8 cellular contexts compared by ENCODE assay signal in genomic region chr6:43052842-43053544, GRCh38. TPM values are rescaled to one million over a fixed set of nuclear protein-coding genes. Genes with fewer than 3 reads are reported as not detected.
A peak's percentile ranks its signal among the peaks of the same experiment; 100 is the strongest.
DNase-seq lines count a peak whose midpoint lies in the region; ATAC-seq, FAIRE-seq and TF ChIP-seq lines count a peak whose summit lies in the region.

No MANE protein-coding gene starts in this region.

- H4K20me1 ChIP-seq in HepG2 (ENCODE audit: insufficient read depth, low read length): no peaks in the 10 kb centered on the region

- DNase-seq in GM10266 (ENCODE audit: extremely low spot score) (peak; percentile 36), Panc1 (ENCODE audit: low read depth, low spot score) (no peak), chondrocyte (ENCODE audit: low spot score) (no peak), HepG2 (ENCODE audit: low spot score) (no peak), GM12892 (ENCODE audit: insufficient read length) (no peak), medulla oblongata (ENCODE audit: extremely low spot score) (no peak)

- TF ChIP-seq CTCF in GM10266 (IDR thresholded peaks at IDR 0.05; ENCODE audit: control insufficient read depth, insufficient read depth, low read depth, missing control alignments) (no peak), Panc1 (IDR thresholded peaks at IDR 0.05) (no peak), chondrocyte (IDR thresholded peaks at IDR 0.05) (no peak), HepG2 (CRISPR knock-in tag; IDR thresholded peaks at IDR 0.05) (peak; percentile 5; the same call in 1 of the 2 replicates)

- ATAC-seq in HG02588 (IDR thresholded peaks at IDR 0.05; ENCODE audit: unreplicated experiment) (peak; percentile 16), Panc1 (peak; percentile 55), HepG2 (peak; percentile 64)

- intact Hi-C loops in Panc1 (cut with micrococcal nuclease; ENCODE audit: unreplicated experiment) (no loop called here), HepG2 (cut with micrococcal nuclease; ENCODE audit: unreplicated experiment) (loop anchor here (5.0 kb wide), 1 partner anchor 41 kb away; the partner anchor contains the start of genes KLHDC3 and MEA1)

- H3K4me1 Mint-ChIP-seq in chondrocyte (ENCODE audit: low read depth): peaks cover 46% of the 10 kb centered on the region

- H3K4me1 ChIP-seq in Panc1 (ENCODE audit: control insufficient read depth, insufficient read depth, low read length) (peaks cover 18% of the 10 kb centered on the region), HepG2 (ENCODE audit: insufficient read depth, low read length) (peaks cover 42% of the 10 kb centered on the region), subcutaneous abdominal adipose tissue (ENCODE audit: control insufficient read depth in 5 of 5, insufficient read depth in 5 of 5, low read length in 5 of 5) (peaks cover 1 to 32% (median 26%) of the 10 kb centered on the region in 5 donors)

- peak overlapping the region; percentile 91 for H3K4me2 ChIP-seq in HepG2 (ENCODE audit: low read depth, low read length)

- no peaks in the 10 kb centered on the region for H3K27me3 ChIP-seq in Panc1 (ENCODE audit: control insufficient read depth, insufficient read depth, low read length)
- H3K27me3 ChIP-seq in HepG2 (ENCODE audit: control insufficient read depth in 1 of 2, insufficient read depth in 2 of 2, low read length in 2 of 2): no peaks in the 10 kb centered on the region
- H3K27me3 ChIP-seq in subcutaneous abdominal adipose tissue (ENCODE audit: control insufficient read depth in 5 of 5, insufficient read depth in 4 of 5, low read length in 5 of 5): no peaks in the 10 kb centered on the region

- peaks cover 37% of the 10 kb centered on the region for H3K79me2 ChIP-seq in HepG2 (ENCODE audit: insufficient read depth, low read length)

- WGBS in HepG2 (ENCODE audit: low lambda C conversion rate): 10% methylated on average over 22 of the region's 22 CpGs

- no peak for TF ChIP-seq RAD21 in HepG2 (CRISPR knock-in tag; IDR thresholded peaks at IDR 0.05)

- H3K36me3 Mint-ChIP-seq in chondrocyte (ENCODE audit: low read depth): peaks cover 27% of the 10 kb centered on the region

- no peaks in the 10 kb centered on the region; the same call in 1 of the 2 replicates for H3K36me3 ChIP-seq in Panc1 (ENCODE audit: control insufficient read depth, insufficient read depth, low read length)
- peaks cover 16 to 48% of the 10 kb centered on the region in 2 experiments for H3K36me3 ChIP-seq in HepG2 (replicated peaks in 1 of 2; ENCODE audit: control insufficient read depth in 1 of 2, insufficient read depth in 2 of 2, low read length in 2 of 2)
- peaks cover 0 to 54% (median 41%) of the 10 kb centered on the region in 5 donors for H3K36me3 ChIP-seq in subcutaneous abdominal adipose tissue (ENCODE audit: control insufficient read depth in 5 of 5, insufficient read depth in 5 of 5, low read length in 5 of 5)

- BruUV-seq in Panc1 (replicated peaks; lab: Mats Ljungman, UMichigan): no TSS peak
- no TSS peak for BruUV-seq in HepG2 (replicated peaks; lab: Mats Ljungman, UMichigan)

- TF ChIP-seq EP300 in HepG2 (IDR thresholded peaks at IDR 0.05; ENCODE audit: low read depth in 2 of 2, low read length in 2 of 2): no peak
- no peak for TF ChIP-seq EP300 in HepG2 (CRISPR knock-in tag; IDR thresholded peaks at IDR 0.05; ENCODE audit: borderline replicate concordance)

- TF ChIP-seq POLR2A in HepG2 (IDR thresholded peaks at IDR 0.05; ENCODE audit: insufficient read depth in 1 of 2, low read depth in 2 of 2, low read length in 2 of 2) (no peak), GM12892 (IDR thresholded peaks at IDR 0.05; ENCODE audit: low read depth, low read length) (no peak)

- POLR2A ChIA-PET in Panc1 (lab: Charles Lee) (interaction anchor here (0.5 kb wide), 1 partner anchor 20 kb away, joined by 5 read pairs; no protein-coding TSS in a partner anchor), HepG2 (lab: Yijun Ruan, JAX) (interaction anchor here (0.8 to 3.4 kb wide), 30 partner anchors 8 to 522 kb away, joined by 3 to 45 read pairs (median 5); partner anchors contain the start of genes CNPY3, CUL9, GNMT and KLHDC3)

- H3K4me3 ChIP-seq in Panc1 (ENCODE audit: low read depth in 2 of 2, low read length in 2 of 2): peak overlapping the region; percentile 67 to 73
- H3K4me3 ChIP-seq in HepG2 (replicated peaks in 1 of 3; ENCODE audit: insufficient read depth in 1 of 3, low read depth in 2 of 3, low read length in 3 of 3): peak overlapping the region; percentile 75 to 96 (median 94)
- H3K4me3 ChIP-seq in subcutaneous abdominal adipose tissue (ENCODE audit: low read depth in 1 of 5, low read length in 5 of 5): peak overlapping the region; percentile 61 to 93 (median 79)

- H3K27me3 Mint-ChIP-seq in chondrocyte (ENCODE audit: low read depth): no peaks in the 10 kb centered on the region

- H3K27ac ChIP-seq in Panc1 (ENCODE audit: low read length) (peak overlapping the region; percentile 84), HepG2 (ENCODE audit: extremely low read length, insufficient read depth, low read length) (peak overlapping the region; percentile 84), subcutaneous abdominal adipose tissue (ENCODE audit: low read depth, low read length) (peak overlapping the region; percentile 81)

- H3K9me3 ChIP-seq in Panc1 (ENCODE audit: control insufficient read depth, insufficient read depth, low read depth, low read length): no peaks in the 10 kb centered on the region
- H3K9me3 ChIP-seq in HepG2 (ENCODE audit: low read length): no peaks in the 10 kb centered on the region
- H3K9me3 ChIP-seq in subcutaneous abdominal adipose tissue (ENCODE audit: control insufficient read depth in 5 of 5, low read length in 5 of 5): no peaks in the 10 kb centered on the region

- H3K4me3 Mint-ChIP-seq in chondrocyte (ENCODE audit: unreplicated experiment): peak overlapping the region; percentile 98

- peak overlapping the region; percentile 98 for H3K9ac ChIP-seq in HepG2 (ENCODE audit: insufficient read depth, low read depth, low read length)
- H3K9ac ChIP-seq in subcutaneous abdominal adipose tissue (ENCODE audit: low read length in 5 of 5): peak overlapping the region; percentile 6 to 93 (median 78)

- H3K27ac Mint-ChIP-seq in chondrocyte (ENCODE audit: unreplicated experiment): peak overlapping the region; percentile 97

- H2AFZ ChIP-seq in HepG2 (ENCODE audit: low read length): no peak overlapping the region

- CTCF ChIA-PET in Panc1 (lab: Charles Lee): no interaction called here
- CTCF ChIA-PET in HepG2 (lab: Yijun Ruan, JAX; ENCODE audit: low intra/inter-chr PET ratio, low total read pairs): interaction anchor here (1.2 kb wide), 1 partner anchor 118 kb away, joined by 3 read pairs; no protein-coding TSS in a partner anchor

- in situ Hi-C loops in Panc1 (cut with HindIII; ENCODE audit: low pct_unique_long_range_greater_than_20kb, low sequenced_read_pairs) (no loop called here), HepG2 (cut with HindIII; ENCODE audit: extremely low pct_ligation_motif_present, low pct_unique_long_range_greater_than_20kb) (no loop called here)

- FAIRE-seq in HepG2 (lab: Jason Lieb, UNC): peak; percentile 59
- FAIRE-seq in GM12892 (lab: Jason Lieb, UNC): no peak

- H3K9me3 Mint-ChIP-seq in chondrocyte (ENCODE audit: low read depth): no peaks in the 10 kb centered on the region

RNA-seq across cellular contexts. Expression of gene CUL7, which starts 0.7 kb away (rescaled TPM):
- total RNA-seq in Panc1 (2021; ENCODE audit: unreplicated experiment): 32.1 TPM
- polyA plus RNA-seq in Panc1 (2012; ENCODE audit: insufficient read length): 30.5 TPM
- 53.6 to 64.8 TPM (median 54.3 TPM) in 3 replicates for total RNA-seq in chondrocyte
- total RNA-seq in HepG2 (2016; rRNA removed; fragmentation: Illumina TruSeq; extraction: Trizol): 30.7 and 32.0 TPM in 2 replicates
- 1.6 and 2.2 TPM in 2 replicates for total RNA-seq in HepG2 (2016; cell fraction: cytosol; rRNA removed; fragmentation: Illumina TruSeq; extraction: Trizol; ENCODE audit: low read depth)
- 27.3 and 31.2 TPM in 2 replicates for total RNA-seq in HepG2 (2016; cell fraction: insoluble cytoplasmic fraction; rRNA removed; fragmentation: Illumina TruSeq; extraction: Trizol)
- total RNA-seq in HepG2 (2016; cell fraction: membrane; rRNA removed; fragmentation: Illumina TruSeq; extraction: Trizol): 5.8 and 6.7 TPM in 2 replicates
- total RNA-seq in HepG2 (2016; cell fraction: nucleus; rRNA removed; fragmentation: Illumina TruSeq; extraction: Trizol): 34.6 and 35.9 TPM in 2 replicates
- 60.7 and 79.4 TPM in 2 replicates for polyA plus RNA-seq in HepG2 (2011; rRNA removed)
- 38.0 and 49.6 TPM in 2 replicates for polyA plus RNA-seq in HepG2 (2011; cell fraction: cytosol; rRNA removed)
- 221 and 265 TPM in 2 replicates for polyA plus RNA-seq in HepG2 (2011; cell fraction: nucleus; rRNA removed)
- polyA plus RNA-seq in HepG2 (2012): 36.5 and 41.4 TPM in 2 replicates
- 1.1 and 1.4 TPM in 2 replicates for polyA plus RNA-seq in HepG2 (2016; cell fraction: cytosol; fragmentation: Illumina TruSeq; extraction: Trizol; ENCODE audit: low read depth)
- 16.9 and 21.5 TPM in 2 replicates for polyA plus RNA-seq in HepG2 (2016; cell fraction: insoluble cytoplasmic fraction; fragmentation: Illumina TruSeq; extraction: Trizol; ENCODE audit: low read depth)
- 2.2 and 2.7 TPM in 2 replicates for polyA plus RNA-seq in HepG2 (2016; cell fraction: membrane; fragmentation: Illumina TruSeq; extraction: Trizol; ENCODE audit: low read depth)
- 63.7 and 70.4 TPM in 2 replicates for polyA plus RNA-seq in HepG2 (2016; cell fraction: nucleus; fragmentation: Illumina TruSeq; extraction: Trizol; ENCODE audit: insufficient read depth, low read depth)
- polyA minus RNA-seq in HepG2 (2011; rRNA and poly(A)+ RNA removed; ENCODE audit: low replicate concordance): 14.4 and 143 TPM in 2 replicates
- 44.5 and 45.5 TPM in 2 replicates for polyA minus RNA-seq in HepG2 (2011; cell fraction: cytosol; rRNA and poly(A)+ RNA removed)
- 65.0 and 67.0 TPM in 2 replicates for polyA minus RNA-seq in HepG2 (2011; cell fraction: nucleus; rRNA and poly(A)+ RNA removed)
- polyA plus RNA-seq in GM12892 (2012; ENCODE audit: missing spikeins): 11.7 TPM

RNA-seq across cellular contexts. Expression of gene MRPL2, which starts 6.2 kb away (rescaled TPM):
- 65.6 TPM for total RNA-seq in Panc1 (2021; ENCODE audit: unreplicated experiment)
- polyA plus RNA-seq in Panc1 (2012; ENCODE audit: insufficient read length): 99.3 TPM
- 42.6 to 46.6 TPM (median 42.9 TPM) in 3 replicates for total RNA-seq in chondrocyte
- 56.1 and 56.8 TPM in 2 replicates for total RNA-seq in HepG2 (2016; rRNA removed; fragmentation: Illumina TruSeq; extraction: Trizol)
- 24.7 and 25.2 TPM in 2 replicates for total RNA-seq in HepG2 (2016; cell fraction: cytosol; rRNA removed; fragmentation: Illumina TruSeq; extraction: Trizol; ENCODE audit: low read depth)
- total RNA-seq in HepG2 (2016; cell fraction: insoluble cytoplasmic fraction; rRNA removed; fragmentation: Illumina TruSeq; extraction: Trizol): 45.8 and 58.5 TPM in 2 replicates
- total RNA-seq in HepG2 (2016; cell fraction: membrane; rRNA removed; fragmentation: Illumina TruSeq; extraction: Trizol): 19.8 and 24.7 TPM in 2 replicates
- 29.3 and 31.1 TPM in 2 replicates for total RNA-seq in HepG2 (2016; cell fraction: nucleus; rRNA removed; fragmentation: Illumina TruSeq; extraction: Trizol)
- polyA plus RNA-seq in HepG2 (2011; rRNA removed): 65.6 and 69.9 TPM in 2 replicates
- 54.5 and 71.8 TPM in 2 replicates for polyA plus RNA-seq in HepG2 (2011; cell fraction: cytosol; rRNA removed)
- polyA plus RNA-seq in HepG2 (2011; cell fraction: nucleus; rRNA removed): 75.8 and 91.0 TPM in 2 replicates
- 95.2 and 116 TPM in 2 replicates for polyA plus RNA-seq in HepG2 (2012)
- 24.0 and 25.5 TPM in 2 replicates for polyA plus RNA-seq in HepG2 (2016; cell fraction: cytosol; fragmentation: Illumina TruSeq; extraction: Trizol; ENCODE audit: low read depth)
- 88.5 and 104 TPM in 2 replicates for polyA plus RNA-seq in HepG2 (2016; cell fraction: insoluble cytoplasmic fraction; fragmentation: Illumina TruSeq; extraction: Trizol; ENCODE audit: low read depth)
- polyA plus RNA-seq in HepG2 (2016; cell fraction: membrane; fragmentation: Illumina TruSeq; extraction: Trizol; ENCODE audit: low read depth): 24.2 and 27.0 TPM in 2 replicates
- 91.3 and 95.0 TPM in 2 replicates for polyA plus RNA-seq in HepG2 (2016; cell fraction: nucleus; fragmentation: Illumina TruSeq; extraction: Trizol; ENCODE audit: insufficient read depth, low read depth)
- 45.8 and 60.7 TPM in 2 replicates for polyA minus RNA-seq in HepG2 (2011; rRNA and poly(A)+ RNA removed; ENCODE audit: low replicate concordance)
- 30.5 and 54.2 TPM in 2 replicates for polyA minus RNA-seq in HepG2 (2011; cell fraction: cytosol; rRNA and poly(A)+ RNA removed)
- polyA minus RNA-seq in HepG2 (2011; cell fraction: nucleus; rRNA and poly(A)+ RNA removed): 18.3 and 19.6 TPM in 2 replicates
- 32.5 TPM for polyA plus RNA-seq in GM12892 (2012; ENCODE audit: missing spikeins)

RNA-seq across cellular contexts. Expression of gene KLC4, which starts 6.4 kb away (rescaled TPM):
- total RNA-seq in Panc1 (2021; ENCODE audit: unreplicated experiment) (22.6 TPM), chondrocyte (30.0 to 37.0 TPM (median 32.3 TPM) in 3 replicates), HepG2 (2016; rRNA removed; fragmentation: Illumina TruSeq; extraction: Trizol) (45.4 and 45.8 TPM in 2 replicates)
- polyA plus RNA-seq in Panc1 (2012; ENCODE audit: insufficient read length): 21.8 TPM
- total RNA-seq in HepG2 (2016; cell fraction: cytosol; rRNA removed; fragmentation: Illumina TruSeq; extraction: Trizol; ENCODE audit: low read depth): 8.5 and 8.8 TPM in 2 replicates
- 47.2 and 51.0 TPM in 2 replicates for total RNA-seq in HepG2 (2016; cell fraction: insoluble cytoplasmic fraction; rRNA removed; fragmentation: Illumina TruSeq; extraction: Trizol)
- total RNA-seq in HepG2 (2016; cell fraction: membrane; rRNA removed; fragmentation: Illumina TruSeq; extraction: Trizol): 13.3 and 15.2 TPM in 2 replicates
- 35.8 and 40.4 TPM in 2 replicates for total RNA-seq in HepG2 (2016; cell fraction: nucleus; rRNA removed; fragmentation: Illumina TruSeq; extraction: Trizol)
- 70.4 and 89.4 TPM in 2 replicates for polyA plus RNA-seq in HepG2 (2011; rRNA removed)
- 29.9 and 38.2 TPM in 2 replicates for polyA plus RNA-seq in HepG2 (2011; cell fraction: cytosol; rRNA removed)
- 249 and 270 TPM in 2 replicates for polyA plus RNA-seq in HepG2 (2011; cell fraction: nucleus; rRNA removed)
- polyA plus RNA-seq in HepG2 (2012): 56.0 and 58.1 TPM in 2 replicates
- polyA plus RNA-seq in HepG2 (2016; cell fraction: cytosol; fragmentation: Illumina TruSeq; extraction: Trizol; ENCODE audit: low read depth): 4.5 and 5.4 TPM in 2 replicates
- 32.7 and 33.8 TPM in 2 replicates for polyA plus RNA-seq in HepG2 (2016; cell fraction: insoluble cytoplasmic fraction; fragmentation: Illumina TruSeq; extraction: Trizol; ENCODE audit: low read depth)
- polyA plus RNA-seq in HepG2 (2016; cell fraction: membrane; fragmentation: Illumina TruSeq; extraction: Trizol; ENCODE audit: low read depth): 6.9 and 7.6 TPM in 2 replicates
- 72.9 and 91.6 TPM in 2 replicates for polyA plus RNA-seq in HepG2 (2016; cell fraction: nucleus; fragmentation: Illumina TruSeq; extraction: Trizol; ENCODE audit: insufficient read depth, low read depth)
- 12.0 and 88.9 TPM in 2 replicates for polyA minus RNA-seq in HepG2 (2011; rRNA and poly(A)+ RNA removed; ENCODE audit: low replicate concordance)
- polyA minus RNA-seq in HepG2 (2011; cell fraction: cytosol; rRNA and poly(A)+ RNA removed): 22.5 and 32.4 TPM in 2 replicates
- 64.2 and 74.3 TPM in 2 replicates for polyA minus RNA-seq in HepG2 (2011; cell fraction: nucleus; rRNA and poly(A)+ RNA removed)
- 13.5 TPM for polyA plus RNA-seq in GM12892 (2012; ENCODE audit: missing spikeins)

RNA-seq across cellular contexts. Expression of gene PTK7, which starts 23.1 kb away (rescaled TPM):
- total RNA-seq in Panc1 (2021; ENCODE audit: unreplicated experiment): 240 TPM
- polyA plus RNA-seq in Panc1 (2012; ENCODE audit: insufficient read length): 281 TPM
- total RNA-seq in chondrocyte: 282 to 293 TPM (median 288 TPM) in 3 replicates
- 48.5 and 99.8 TPM in 2 replicates for total RNA-seq in HepG2 (2016; rRNA removed; fragmentation: Illumina TruSeq; extraction: Trizol)
- 16.1 and 17.5 TPM in 2 replicates for total RNA-seq in HepG2 (2016; cell fraction: cytosol; rRNA removed; fragmentation: Illumina TruSeq; extraction: Trizol; ENCODE audit: low read depth)
- total RNA-seq in HepG2 (2016; cell fraction: insoluble cytoplasmic fraction; rRNA removed; fragmentation: Illumina TruSeq; extraction: Trizol): 42.2 and 99.6 TPM in 2 replicates
- total RNA-seq in HepG2 (2016; cell fraction: membrane; rRNA removed; fragmentation: Illumina TruSeq; extraction: Trizol): 29.0 and 31.7 TPM in 2 replicates
- total RNA-seq in HepG2 (2016; cell fraction: nucleus; rRNA removed; fragmentation: Illumina TruSeq; extraction: Trizol): 111 and 135 TPM in 2 replicates
- 98.5 and 116 TPM in 2 replicates for polyA plus RNA-seq in HepG2 (2011; rRNA removed)
- 75.5 and 97.3 TPM in 2 replicates for polyA plus RNA-seq in HepG2 (2011; cell fraction: cytosol; rRNA removed)
- polyA plus RNA-seq in HepG2 (2011; cell fraction: nucleus; rRNA removed): 240 and 289 TPM in 2 replicates
- polyA plus RNA-seq in HepG2 (2012): 93.9 and 95.7 TPM in 2 replicates
- polyA plus RNA-seq in HepG2 (2016; cell fraction: cytosol; fragmentation: Illumina TruSeq; extraction: Trizol; ENCODE audit: low read depth): 6.8 and 7.3 TPM in 2 replicates
- polyA plus RNA-seq in HepG2 (2016; cell fraction: insoluble cytoplasmic fraction; fragmentation: Illumina TruSeq; extraction: Trizol; ENCODE audit: low read depth): 34.4 and 38.1 TPM in 2 replicates
- 12.8 and 15.4 TPM in 2 replicates for polyA plus RNA-seq in HepG2 (2016; cell fraction: membrane; fragmentation: Illumina TruSeq; extraction: Trizol; ENCODE audit: low read depth)
- 220 and 224 TPM in 2 replicates for polyA plus RNA-seq in HepG2 (2016; cell fraction: nucleus; fragmentation: Illumina TruSeq; extraction: Trizol; ENCODE audit: insufficient read depth, low read depth)
- polyA minus RNA-seq in HepG2 (2011; rRNA and poly(A)+ RNA removed; ENCODE audit: low replicate concordance): 0.19 and 231 TPM in 2 replicates
- 83.9 and 88.1 TPM in 2 replicates for polyA minus RNA-seq in HepG2 (2011; cell fraction: cytosol; rRNA and poly(A)+ RNA removed)
- polyA minus RNA-seq in HepG2 (2011; cell fraction: nucleus; rRNA and poly(A)+ RNA removed): 66.0 and 71.1 TPM in 2 replicates
- polyA plus RNA-seq in GM12892 (2012; ENCODE audit: missing spikeins): 0.83 TPM

RNA-seq across cellular contexts. Expression of gene RRP36, which starts 31.6 kb away (rescaled TPM):
- total RNA-seq in Panc1 (2021; ENCODE audit: unreplicated experiment) (106 TPM), chondrocyte (58.6 to 75.2 TPM (median 63.2 TPM) in 3 replicates), HepG2 (2016; rRNA removed; fragmentation: Illumina TruSeq; extraction: Trizol) (144 and 184 TPM in 2 replicates)
- polyA plus RNA-seq in Panc1 (2012; ENCODE audit: insufficient read length): 80.3 TPM
- 41.5 and 43.9 TPM in 2 replicates for total RNA-seq in HepG2 (2016; cell fraction: cytosol; rRNA removed; fragmentation: Illumina TruSeq; extraction: Trizol; ENCODE audit: low read depth)
- total RNA-seq in HepG2 (2016; cell fraction: insoluble cytoplasmic fraction; rRNA removed; fragmentation: Illumina TruSeq; extraction: Trizol): 139 and 185 TPM in 2 replicates
- total RNA-seq in HepG2 (2016; cell fraction: membrane; rRNA removed; fragmentation: Illumina TruSeq; extraction: Trizol): 82.9 and 85.4 TPM in 2 replicates
- total RNA-seq in HepG2 (2016; cell fraction: nucleus; rRNA removed; fragmentation: Illumina TruSeq; extraction: Trizol): 49.7 and 52.1 TPM in 2 replicates
- polyA plus RNA-seq in HepG2 (2011; rRNA removed): 29.5 and 31.1 TPM in 2 replicates
- polyA plus RNA-seq in HepG2 (2011; cell fraction: cytosol; rRNA removed): 28.3 and 36.3 TPM in 2 replicates
- polyA plus RNA-seq in HepG2 (2011; cell fraction: nucleus; rRNA removed): 8.2 and 11.1 TPM in 2 replicates
- polyA plus RNA-seq in HepG2 (2012): 35.6 and 36.9 TPM in 2 replicates
- polyA plus RNA-seq in HepG2 (2016; cell fraction: cytosol; fragmentation: Illumina TruSeq; extraction: Trizol; ENCODE audit: low read depth): 26.9 and 28.8 TPM in 2 replicates
- polyA plus RNA-seq in HepG2 (2016; cell fraction: insoluble cytoplasmic fraction; fragmentation: Illumina TruSeq; extraction: Trizol; ENCODE audit: low read depth): 145 and 156 TPM in 2 replicates
- 45.9 and 51.4 TPM in 2 replicates for polyA plus RNA-seq in HepG2 (2016; cell fraction: membrane; fragmentation: Illumina TruSeq; extraction: Trizol; ENCODE audit: low read depth)
- 64.0 and 64.6 TPM in 2 replicates for polyA plus RNA-seq in HepG2 (2016; cell fraction: nucleus; fragmentation: Illumina TruSeq; extraction: Trizol; ENCODE audit: insufficient read depth, low read depth)
- polyA minus RNA-seq in HepG2 (2011; rRNA and poly(A)+ RNA removed; ENCODE audit: low replicate concordance): 22.6 and 58.3 TPM in 2 replicates
- 22.8 and 24.6 TPM in 2 replicates for polyA minus RNA-seq in HepG2 (2011; cell fraction: cytosol; rRNA and poly(A)+ RNA removed)
- polyA minus RNA-seq in HepG2 (2011; cell fraction: nucleus; rRNA and poly(A)+ RNA removed): 12.1 and 18.5 TPM in 2 replicates
- 42.5 TPM for polyA plus RNA-seq in GM12892 (2012; ENCODE audit: missing spikeins)
